17 cellular contexts compared by ENCODE assay signal in genomic region chr6:14147891-14148290, GRCh38.
"Had no signal": no experiment of that assay in that cellular context is flagged by ENCODE, and none has a peak within 500 bp of the region (broad histone marks: within the 10 kb centered on the region; RNA-seq: fewer than 3 reads in every experiment).

No MANE protein-coding gene starts in this region.

- DNase-seq: activated CD4-positive, alpha-beta T cell treated with anti-CD3 and anti-CD28 coated beads, Interleukin-2, amount 50 U/mL, for 1 hour; activated naive CD4-positive, alpha-beta T cell treated with anti-CD3 and anti-CD28 coated beads, Interleukin-2, amount 10 ng/mL, durations not matched to agents 7 days and 5 days; adrenal gland; cortex of kidney; effector CD8-positive, alpha-beta T cell; glutamatergic neuron; mammary epithelial cell; mucosa of descending colon; naive thymus-derived CD8-positive, alpha-beta T cell; occipital lobe; sigmoid colon; stimulated activated CD4-positive, alpha-beta T cell treated with anti-CD3 and anti-CD28 coated beads, Interleukin-12 subunit alpha, Interleukin-12 subunit beta, amount 100 ng/mL, for 4 hours; stimulated activated naive CD4-positive, alpha-beta T cell treated with Interleukin-2 at 50 U/mL for 16 hours; T-helper 17 cell; testis had no signal

- H3K27me3 ChIP-seq: adrenal gland, sigmoid colon, testis had no signal

- H3K27ac ChIP-seq: adrenal gland, epithelial cell of prostate, prostate gland, sigmoid colon, testis had no signal

- H3K4me1 ChIP-seq: adrenal gland, prostate gland had no signal

- H3K4me3 ChIP-seq: adrenal gland, mucosa of descending colon, prostate gland, sigmoid colon, testis had no signal

- ATAC-seq: mucosa of descending colon; naive thymus-derived CD8-positive, alpha-beta T cell; T-helper 17 cell had no signal

- H3K9me3 ChIP-seq: adrenal gland, mucosa of descending colon, prostate gland, sigmoid colon, testis had no signal

- H3K36me3 ChIP-seq: adrenal gland, prostate gland, sigmoid colon had no signal
